ENCODE assay signal across 9 cellular contexts in the genomic region with DNA sequence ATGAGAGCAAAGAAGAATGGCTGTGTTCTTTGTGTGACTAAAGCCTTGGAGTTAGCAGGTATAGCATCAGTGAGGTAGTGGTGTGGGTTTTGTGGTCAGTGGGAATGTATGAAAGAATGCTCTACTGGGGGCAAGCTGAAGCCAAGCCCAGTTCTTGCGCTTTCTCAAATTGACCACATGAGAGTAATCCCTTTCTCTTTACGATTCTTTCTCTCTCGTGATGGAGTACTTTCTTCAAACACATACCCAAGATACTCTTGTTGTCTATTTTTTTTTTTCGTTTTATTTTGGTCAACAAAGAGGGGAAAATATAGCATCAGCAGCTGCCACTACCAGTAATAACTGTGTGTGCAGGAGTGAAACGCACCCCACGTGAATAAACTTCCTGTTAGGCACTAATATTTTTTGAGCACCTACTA. TPM values are rescaled to one million over a fixed set of nuclear protein-coding genes. Genes with fewer than 3 reads are reported as not detected.
DNase-seq lines count a peak whose midpoint lies in the region; ATAC-seq and TF ChIP-seq lines count a peak whose summit lies in the region.
"Had no signal": no experiment of that assay in that cellular context is flagged by ENCODE, and none has a peak within 500 bp of the region (broad histone marks: within the 10 kb centered on the region; RNA-seq: fewer than 3 reads in every experiment).

No MANE protein-coding gene starts in this region.

- H3K27ac ChIP-seq in left lung: no peak overlapping the region
- H3K27ac ChIP-seq in thyroid gland: no peak overlapping the region
- H3K27ac ChIP-seq: HL-60 had no signal

- H3K27me3 ChIP-seq in left lung (no peaks in the 10 kb centered on the region), thyroid gland (no peaks in the 10 kb centered on the region)

- 79 to 86% methylated on average over 6 of the region's 6 CpGs for WGBS in thyroid gland, 2 donors

- H3K27ac Mint-ChIP-seq in activated naive CD8-positive, alpha-beta T cell treated with anti-CD3 and anti-CD28 coated beads, Interleukin-2, amount 50 U/mL, for 24 hours: no peak overlapping the region

- DNase-seq in GM12864 (ENCODE audit: low read depth) (no peak), astrocyte of the spinal cord (ENCODE audit: low read depth, low spot score) (peak; percentile 86), left lung (no peak), thyroid gland (no peak)
- DNase-seq in central memory CD4-positive, alpha-beta T cell: no peak
- no peak for DNase-seq in activated naive CD8-positive, alpha-beta T cell treated with anti-CD3 and anti-CD28 coated beads, Interleukin-2, amount 50 U/mL, for 24 hours

- H3K4me3 Mint-ChIP-seq in activated naive CD8-positive, alpha-beta T cell treated with anti-CD3 and anti-CD28 coated beads, Interleukin-2, amount 50 U/mL, for 24 hours: no peak overlapping the region

- no peak for TF ChIP-seq CTCF in GM12864 (IDR thresholded peaks at IDR 0.05; ENCODE audit: low read depth, low read length, missing control alignments)
- TF ChIP-seq CTCF in astrocyte of the spinal cord (IDR thresholded peaks at IDR 0.05; ENCODE audit: low read depth, low read length): no peak
- no peak for TF ChIP-seq CTCF in left lung (IDR thresholded peaks at IDR 0.05)
- no peak for TF ChIP-seq CTCF in thyroid gland (IDR thresholded peaks at IDR 0.05)

- peak; percentile 45 for ATAC-seq in GM21367 (IDR thresholded peaks at IDR 0.05; ENCODE audit: unreplicated experiment)
- peak; percentile 51 for ATAC-seq in HG03280 (IDR thresholded peaks at IDR 0.05; ENCODE audit: unreplicated experiment)
- no peak for ATAC-seq in left lung
- no peak for ATAC-seq in activated naive CD8-positive, alpha-beta T cell treated with anti-CD3 and anti-CD28 coated beads, Interleukin-2, amount 50 U/mL, for 24 hours

- H3K36me3 ChIP-seq in left lung (no peaks in the 10 kb centered on the region), thyroid gland (no peaks in the 10 kb centered on the region)

- H3K4me3 ChIP-seq in GM12864 (ENCODE audit: low read depth, low read length) (peak overlapping the region; percentile 11), astrocyte of the spinal cord (ENCODE audit: low read depth, low read length) (no peak overlapping the region), left lung (no peak overlapping the region), thyroid gland (replicated peaks in 1 of 3) (no peak overlapping the region)

- H3K4me1 ChIP-seq in left lung (no peaks in the 10 kb centered on the region), thyroid gland (peaks cover 0 to 8% of the 10 kb centered on the region in 2 donors)

- H3K36me3 Mint-ChIP-seq in activated naive CD8-positive, alpha-beta T cell treated with anti-CD3 and anti-CD28 coated beads, Interleukin-2, amount 50 U/mL, for 24 hours (ENCODE audit: low read depth): no peaks in the 10 kb centered on the region

- H3K27me3 Mint-ChIP-seq in activated naive CD8-positive, alpha-beta T cell treated with anti-CD3 and anti-CD28 coated beads, Interleukin-2, amount 50 U/mL, for 24 hours: peaks cover 14% of the 10 kb centered on the region

- TF ChIP-seq POLR2A in thyroid gland (IDR thresholded peaks at IDR 0.05): no peak

- in situ Hi-C loops in astrocyte of the spinal cord (cut with HindIII; ENCODE audit: low sequenced_read_pairs): no loop called here

- intact Hi-C loops in left lung (cut with DNase I): no loop called here
- intact Hi-C loops in thyroid gland (cut with DNase I): no loop called here

- peaks cover 5% of the 10 kb centered on the region for H3K9me3 Mint-ChIP-seq in activated naive CD8-positive, alpha-beta T cell treated with anti-CD3 and anti-CD28 coated beads, Interleukin-2, amount 50 U/mL, for 24 hours

- no peaks in the 10 kb centered on the region for H3K9me3 ChIP-seq in left lung
- no peaks in the 10 kb centered on the region for H3K9me3 ChIP-seq in thyroid gland

- H3K4me1 Mint-ChIP-seq in activated naive CD8-positive, alpha-beta T cell treated with anti-CD3 and anti-CD28 coated beads, Interleukin-2, amount 50 U/mL, for 24 hours: no peaks in the 10 kb centered on the region

RNA-seq across cellular contexts. Expression of a gene that starts 8.4 kb away (rescaled TPM):
- total RNA-seq in left lung: 10 to 100 TPM in 1 of 2 donors, 1 to 10 TPM in 1; 9.4 to 12.8 TPM
- 10 to 100 TPM; 20.6 to 40.6 (median 26.9) TPM for total RNA-seq in thyroid gland

RNA-seq across cellular contexts. Expression of a gene that starts 48.0 kb away (rescaled TPM):
- total RNA-seq in left lung (10 to 100 TPM in 1 of 2 donors, 1 to 10 TPM in 1; 10.0 to 10.9 TPM), thyroid gland (1 to 10 TPM; 3.8 to 6.2 (median 4.5) TPM)

Comparison
In these comparisons a context has a peak if more than half of its experiments do, and no peak if none do; other contexts are left out.
1. ATAC-seq: peak in GM21367 (single experiment) and HG03280 (single experiment); none in left lung (single experiment) and activated naive CD8-positive, alpha-beta T cell treated with anti-CD3 and anti-CD28 coated beads, Interleukin-2, amount 50 U/mL, for 24 hours (single experiment).